In genomic region chr12:56448860-56449621, GRCh38 we compare ENCODE assay signal across 8 cellular contexts. TPM values are rescaled to one million over a fixed set of nuclear protein-coding genes. Genes with fewer than 3 reads are reported as not detected.
DNase-seq lines count a peak whose midpoint lies in the region; TF ChIP-seq lines count a peak whose summit lies in the region.

Gene TIMELESS (minus strand): TSS chr12:56449426. CDS start chr12:56434170, 15,256 bp downstream.

- peaks cover 39% of the 10 kb centered on the region for H3K4me1 Mint-ChIP-seq in nephron
- peaks cover 18% of the 10 kb centered on the region for H3K4me1 Mint-ChIP-seq in stimulated activated naive CD8-positive, alpha-beta T cell treated with anti-CD3 and anti-CD28 coated beads, Interleukin-15, Interleukin-2, amounts not matched to agents 100 ng/mL and 50 ng/mL, for 24 hours (ENCODE audit: low read depth)

- peaks cover 25% of the 10 kb centered on the region for H3K36me3 Mint-ChIP-seq in nephron (ENCODE audit: low read depth)
- peaks cover 19% of the 10 kb centered on the region for H3K36me3 Mint-ChIP-seq in stimulated activated naive CD8-positive, alpha-beta T cell treated with anti-CD3 and anti-CD28 coated beads, Interleukin-15, Interleukin-2, amounts not matched to agents 100 ng/mL and 50 ng/mL, for 24 hours (ENCODE audit: low read depth)

- TF ChIP-seq CTCF in fibroblast of the aortic adventitia (IDR thresholded peaks at IDR 0.05; ENCODE audit: insufficient read depth, low read length) (no peak), nephron (IDR thresholded peaks at IDR 0.05; ENCODE audit: unreplicated experiment in 3 of 3) (no peak)

- H3K4me3 ChIP-seq in fibroblast of the aortic adventitia (ENCODE audit: low read depth, low read length): peak within 1 kb of the TSS; percentile 75

- no peaks in the 10 kb centered on the region for H3K27me3 Mint-ChIP-seq in nephron (ENCODE audit: low read depth)
- H3K27me3 Mint-ChIP-seq in stimulated activated naive CD8-positive, alpha-beta T cell treated with anti-CD3 and anti-CD28 coated beads, Interleukin-15, Interleukin-2, amounts not matched to agents 100 ng/mL and 50 ng/mL, for 24 hours: no peaks in the 10 kb centered on the region

- peak within 1 kb of the TSS; percentile 90 to 94 (median 92) for H3K4me3 Mint-ChIP-seq in nephron
- H3K4me3 Mint-ChIP-seq in stimulated activated naive CD8-positive, alpha-beta T cell treated with anti-CD3 and anti-CD28 coated beads, Interleukin-15, Interleukin-2, amounts not matched to agents 100 ng/mL and 50 ng/mL, for 24 hours: peak within 1 kb of the TSS; percentile 90

- peak; percentile 89 for DNase-seq in EH (ENCODE audit: low read depth)
- DNase-seq in GOT3 (lab: John Stamatoyannopoulos, UW): peak; percentile 74
- peak; percentile 94 for DNase-seq in LoVo (ENCODE audit: low spot score)
- DNase-seq in SHP77 (lab: John Stamatoyannopoulos, UW): peak; percentile 84 to 90
- DNase-seq in activated effector memory CD4-positive, alpha-beta T cell treated with Interleukin-2 at 50 U/mL for 16 hours: peak; percentile 83
- peak; percentile 83 for DNase-seq in fibroblast of the aortic adventitia (ENCODE audit: low read depth)

- peak within 1 kb of the TSS; percentile 97 to 99 (median 99) for H3K27ac Mint-ChIP-seq in nephron
- H3K27ac Mint-ChIP-seq in stimulated activated naive CD8-positive, alpha-beta T cell treated with anti-CD3 and anti-CD28 coated beads, Interleukin-15, Interleukin-2, amounts not matched to agents 100 ng/mL and 50 ng/mL, for 24 hours: peak within 1 kb of the TSS; percentile 94

- peaks cover 8% of the 10 kb centered on the region for H3K9me3 Mint-ChIP-seq in nephron
- H3K9me3 Mint-ChIP-seq in stimulated activated naive CD8-positive, alpha-beta T cell treated with anti-CD3 and anti-CD28 coated beads, Interleukin-15, Interleukin-2, amounts not matched to agents 100 ng/mL and 50 ng/mL, for 24 hours: peaks cover 3% of the 10 kb centered on the region

RNA-seq across cellular contexts. Expression of gene TIMELESS, which starts in this region (rescaled TPM):
- total RNA-seq in fibroblast of the aortic adventitia (ENCODE audit: low replicate concordance): 1.6 and 15.9 TPM in 2 replicates

Comparison
In these comparisons a context has a peak if more than half of its experiments do, and no peak if none do; other contexts are left out.
1. Peak in every context shown above with its lines: DNase-seq and H3K4me3 ChIP-seq.